Comparison of ENCODE assay signal across 8 cellular contexts in genomic region chr5:141476132-141476909, GRCh38. TPM values are rescaled to one million over a fixed set of nuclear protein-coding genes. Genes with fewer than 3 reads are reported as not detected.
DNase-seq lines count a peak whose midpoint lies in the region; ATAC-seq and TF ChIP-seq lines count a peak whose summit lies in the region.

No MANE protein-coding gene starts in this region.

- peaks cover 14% of the 10 kb centered on the region for H3K4me1 Mint-ChIP-seq in T-helper 1 cell treated with Interleukin-12 subunit alpha and Interleukin-12 subunit beta and Interleukin-4 antibody, amounts not matched to agents 30 μg/mL and 1 μg/mL, for 36 hours (ENCODE audit: low read depth)

- peaks cover 43% of the 10 kb centered on the region for H3K79me2 ChIP-seq in hepatocyte

- H3K9me3 ChIP-seq in HEK293 (ENCODE audit: control insufficient read depth, insufficient read depth, low read depth, low read length) (no peaks in the 10 kb centered on the region), ascending aorta (no peaks in the 10 kb centered on the region), hepatocyte (ENCODE audit: low read depth) (no peaks in the 10 kb centered on the region)

- ATAC-seq in sciatic nerve: peak; percentile 77

- no peaks in the 10 kb centered on the region for H3K36me3 Mint-ChIP-seq in T-helper 1 cell treated with Interleukin-12 subunit alpha and Interleukin-12 subunit beta and Interleukin-4 antibody, amounts not matched to agents 30 μg/mL and 1 μg/mL, for 36 hours (ENCODE audit: low read depth)

- peak overlapping the region; percentile 43; the same call in 1 of the 2 replicates for H3K27ac ChIP-seq in HEK293 (ENCODE audit: extremely low read depth, low read depth, low read length)
- peak overlapping the region; percentile 90 to 92 for H3K27ac ChIP-seq in ascending aorta
- peak overlapping the region; percentile 84 for H3K27ac ChIP-seq in hepatocyte

- intact Hi-C loops in ascending aorta (cut with DNase I): loop anchor here (1.0 to 5.0 kb wide), 3 partner anchors 33 to 141 kb away; partner anchors contain the start of gene DIAPH1
- intact Hi-C loops in sciatic nerve (cut with DNase I): no loop called here

- H4K20me1 ChIP-seq in hepatocyte (ENCODE audit: insufficient read depth, poor library complexity, severe bottlenecking): no peaks in the 10 kb centered on the region

- TF ChIP-seq CTCF in HEK293 (tag by site-specific recombination; IDR thresholded peaks at IDR 0.05) (no peak), ascending aorta (IDR thresholded peaks at IDR 0.05) (no peak), hepatocyte (IDR thresholded peaks at IDR 0.05; ENCODE audit: poor library complexity) (no peak)

- H3K27me3 ChIP-seq in ascending aorta: no peaks in the 10 kb centered on the region
- no peaks in the 10 kb centered on the region for H3K27me3 ChIP-seq in hepatocyte

- DNase-seq in T-helper 1 cell: no peak
- DNase-seq in NCI-H1105 (lab: John Stamatoyannopoulos, UW): peak; percentile 5
- peak in 1 of 2 donors; percentile 85 for DNase-seq in ascending aorta (ENCODE audit: low spot score in 2 of 2)
- DNase-seq in hepatocyte (ENCODE audit: low spot score): peak; percentile 62
- peak; percentile 78 for DNase-seq in sciatic nerve (ENCODE audit: low spot score)
- DNase-seq in globus pallidus (ENCODE audit: low spot score): no peak

- no peak overlapping the region for H3K27ac Mint-ChIP-seq in T-helper 1 cell treated with Interleukin-12 subunit alpha and Interleukin-12 subunit beta and Interleukin-4 antibody, amounts not matched to agents 30 μg/mL and 1 μg/mL, for 36 hours

- H3K4me1 ChIP-seq in HEK293 (ENCODE audit: control insufficient read depth, insufficient read depth, low read length) (0 out of 2 replicates have a peak, but pooled peaks cover 4% of the 10 kb centered on the region), ascending aorta (peaks cover 18 to 35% of the 10 kb centered on the region in 2 donors), hepatocyte (ENCODE audit: insufficient read depth) (peaks cover 5% of the 10 kb centered on the region)

- H3K9me2 ChIP-seq in hepatocyte (replicated peaks; ENCODE audit: insufficient read depth): no peaks in the 10 kb centered on the region

- CTCF ChIA-PET in HEK293 (lab: Yijun Ruan, JAX): interaction anchor here (0.6 to 2.1 kb wide), 14 partner anchors 10 to 157 kb away, joined by 3 to 16 read pairs (median 5); partner anchors contain the start of genes PCDHGA11 and PCDHGB7

- H3K4me3 ChIP-seq in HEK293 (ENCODE audit: low read depth, low read length) (peak overlapping the region; percentile 44), ascending aorta (peak overlapping the region; percentile 77 to 83), hepatocyte (peak overlapping the region; percentile 47)

- no peaks in the 10 kb centered on the region for H3K36me3 ChIP-seq in HEK293 (ENCODE audit: control insufficient read depth in 2 of 2, insufficient read depth in 1 of 2, low read length in 2 of 2)
- no peaks in the 10 kb centered on the region for H3K36me3 ChIP-seq in ascending aorta
- H3K36me3 ChIP-seq in hepatocyte (replicated peaks; ENCODE audit: insufficient read depth, low read depth): no peaks in the 10 kb centered on the region

- no peaks in the 10 kb centered on the region for H3K9me3 Mint-ChIP-seq in T-helper 1 cell treated with Interleukin-12 subunit alpha and Interleukin-12 subunit beta and Interleukin-4 antibody, amounts not matched to agents 30 μg/mL and 1 μg/mL, for 36 hours

- 15% methylated on average over 57 of the region's 58 CpGs for WGBS in hepatocyte (ENCODE audit: low lambda C conversion rate, missing lambda C conversion rate)

- H3K4me2 ChIP-seq in hepatocyte: peak overlapping the region; percentile 82

- POLR2A ChIA-PET in HEK293 (lab: Yijun Ruan, JAX): interaction anchor here (0.8 to 1.8 kb wide), 8 partner anchors 9 to 81 kb away, joined by 3 to 11 read pairs (median 5); partner anchors contain the start of genes PCDHGC4 and PCDHGC5

- H2AFZ ChIP-seq in hepatocyte: peak overlapping the region; percentile 60

- peaks cover 75% of the 10 kb centered on the region for H3K27me3 Mint-ChIP-seq in T-helper 1 cell treated with Interleukin-12 subunit alpha and Interleukin-12 subunit beta and Interleukin-4 antibody, amounts not matched to agents 30 μg/mL and 1 μg/mL, for 36 hours (ENCODE audit: low read depth)

- H3K4me3 Mint-ChIP-seq in T-helper 1 cell treated with Interleukin-12 subunit alpha and Interleukin-12 subunit beta and Interleukin-4 antibody, amounts not matched to agents 30 μg/mL and 1 μg/mL, for 36 hours: peak overlapping the region; percentile 86

TF ChIP-seq in HEK293, 187 proteins besides CTCF, POLR2A, EP300 and RAD21 (continues in another document):
- TF ChIP-seq TRIM28 (IDR thresholded peaks at IDR 0.05; ENCODE audit: borderline replicate concordance, low read length) (0 out of 2 replicates have a peak, but pooled peaks have one; percentile 63), ZNF223 (tag by site-specific recombination; IDR thresholded peaks at IDR 0.05) (no peak), ZBTB6 (tag by site-specific recombination; IDR thresholded peaks at IDR 0.05) (peak; percentile 24; the same call in 1 of the 2 replicates), KLF9 (tag by site-specific recombination; IDR thresholded peaks at IDR 0.05; ENCODE audit: low read depth) (no peak), ZBTB11 (tag by site-specific recombination; conservative IDR thresholded peaks at IDR 0.05; ENCODE audit: low read depth) (0 out of 2 replicates have a peak, but pooled peaks have one; percentile 5), ZSCAN23 (tag by site-specific recombination; IDR thresholded peaks at IDR 0.05) (0 out of 2 replicates have a peak, but pooled peaks have one; percentile 22), ZNF292 (tag by site-specific recombination; IDR thresholded peaks at IDR 0.05; ENCODE audit: borderline replicate concordance, low read depth) (no peak), ZBTB17 (tag by site-specific recombination; IDR thresholded peaks at IDR 0.05) (peak; percentile 19), ZXDB (tag by site-specific recombination; IDR thresholded peaks at IDR 0.05) (0 out of 2 replicates have a peak, but pooled peaks have one; percentile 16), ZBTB44 (tag by site-specific recombination; IDR thresholded peaks at IDR 0.05) (no peak)

RNA-seq across cellular contexts. Expression of gene PCDHGC3, which starts 0.6 kb away (rescaled TPM):
- total RNA-seq in ascending aorta: 51.4 TPM
- total RNA-seq in hepatocyte: 16.9 and 18.9 TPM in 2 replicates
- polyA plus RNA-seq in hepatocyte: 35.8 and 40.8 TPM in 2 replicates
- 71.4 TPM for total RNA-seq in sciatic nerve

RNA-seq across cellular contexts. Expression of gene PCDHGC4, which starts 8.5 kb away (rescaled TPM):
- total RNA-seq in ascending aorta (59.3 TPM), hepatocyte (0.44 and 1.5 TPM in 2 replicates), sciatic nerve (4.5 TPM)
- 0.15 and 0.35 TPM in 2 replicates for polyA plus RNA-seq in hepatocyte

RNA-seq across cellular contexts. Expression of gene PCDHGC5, which starts 12.6 kb away (rescaled TPM):
- total RNA-seq in ascending aorta: 0.11 TPM
- total RNA-seq in hepatocyte: 0.92 and 1.1 TPM in 2 replicates
- polyA plus RNA-seq in hepatocyte: 0.16 TPM in 1 of 2 replicates, not detected in the other
- 3.8 TPM for total RNA-seq in sciatic nerve

RNA-seq across cellular contexts. Expression of gene PCDHGA12, which starts 46.0 kb away (rescaled TPM):
- total RNA-seq in ascending aorta (18.5 TPM), hepatocyte (0.70 and 0.96 TPM in 2 replicates), sciatic nerve (12.1 TPM)
- polyA plus RNA-seq in hepatocyte: 0.66 and 1.1 TPM in 2 replicates

RNA-seq across cellular contexts. Expression of gene PCDHGA11, which starts 55.5 kb away (rescaled TPM):
- total RNA-seq in ascending aorta (5.3 TPM), hepatocyte (1.8 and 2.7 TPM in 2 replicates), sciatic nerve (7.8 TPM)
- polyA plus RNA-seq in hepatocyte: 1.8 TPM in 2 replicates

Comparison
In these comparisons a context has a peak if more than half of its experiments do, and no peak if none do; other contexts are left out.
1. DNase-seq: peak in NCI-H1105 (single experiment), hepatocyte (single experiment) and sciatic nerve (single experiment); none in T-helper 1 cell (0 of 5) and globus pallidus (single experiment).
2. RNA of gene PCDHGC4, which starts 8.5 kb away (total RNA-seq): 59.3 TPM in ascending aorta (single experiment); 4.5 TPM in sciatic nerve (single experiment) and 0.44 to 1.5 TPM in hepatocyte; every median in the first group is over 10 times any median in the second.
3. Peak in every context shown above with its lines, with median percentiles within 50 percentile points of each other: H3K27ac ChIP-seq and H3K4me3 ChIP-seq.